In genomic region chr10:88270871-88271713, GRCh38 we compare ENCODE assay signal across 8 cellular contexts.
DNase-seq lines count a peak whose midpoint lies in the region; ATAC-seq and TF ChIP-seq lines count a peak whose summit lies in the region.

No MANE protein-coding gene starts in this region.

- H3K27ac Mint-ChIP-seq in activated CD8-positive, alpha-beta memory T cell treated with anti-CD3 and anti-CD28 coated beads, Interleukin-2, amount 10 ng/mL, durations not matched to agents 7 days and 5 days, result peak overlapping the region; percentile 89

- H3K4me1 ChIP-seq in left ventricle myocardium inferior, result peaks cover 8% of the 10 kb centered on the region
- H3K4me1 ChIP-seq in stomach, result peaks cover 0 to 25% (median 0%) of the 10 kb centered on the region in 4 donors

- no peak for TF ChIP-seq EP300 in stomach (IDR thresholded peaks at IDR 0.05)

- H3K4me3 ChIP-seq in left ventricle myocardium inferior (no peak overlapping the region), stomach (no peak overlapping the region)

- peaks cover 54% of the 10 kb centered on the region for H3K4me1 Mint-ChIP-seq in activated CD8-positive, alpha-beta memory T cell treated with anti-CD3 and anti-CD28 coated beads, Interleukin-2, amount 10 ng/mL, durations not matched to agents 7 days and 5 days

- peak overlapping the region; percentile 61 for H3K27ac ChIP-seq in left ventricle myocardium inferior (replicated peaks)
- peak overlapping the region in 4 of 5 donors; percentile 25 to 59 (median 46) for H3K27ac ChIP-seq in stomach

- no peak for TF ChIP-seq POLR2A in stomach (IDR thresholded peaks at IDR 0.05)

- intact Hi-C loops in left ventricle myocardium inferior (cut with micrococcal nuclease) (no loop called here), stomach (cut with DNase I; ENCODE audit: low total_unique reads) (no loop called here)

- TF ChIP-seq CTCF in left ventricle myocardium inferior (IDR thresholded peaks at IDR 0.05; ENCODE audit: borderline replicate concordance), result no peak
- TF ChIP-seq CTCF in stomach (IDR thresholded peaks at IDR 0.05), result no peak

- H3K9me3 Mint-ChIP-seq in activated CD8-positive, alpha-beta memory T cell treated with anti-CD3 and anti-CD28 coated beads, Interleukin-2, amount 10 ng/mL, durations not matched to agents 7 days and 5 days (ENCODE audit: low read depth), result peaks cover 2% of the 10 kb centered on the region

- no peaks in the 10 kb centered on the region for H3K27me3 ChIP-seq in left ventricle myocardium inferior (ENCODE audit: low read depth)
- H3K27me3 ChIP-seq in stomach, result no peaks in the 10 kb centered on the region

- H3K36me3 Mint-ChIP-seq in activated CD8-positive, alpha-beta memory T cell treated with anti-CD3 and anti-CD28 coated beads, Interleukin-2, amount 10 ng/mL, durations not matched to agents 7 days and 5 days, result peaks cover 13% of the 10 kb centered on the region

- 47 to 68% (median 57%) methylated on average over 6 of the region's 6 CpGs for WGBS in stomach, 5 donors

- H3K4me3 Mint-ChIP-seq in activated CD8-positive, alpha-beta memory T cell treated with anti-CD3 and anti-CD28 coated beads, Interleukin-2, amount 10 ng/mL, durations not matched to agents 7 days and 5 days, result peak overlapping the region; percentile 33

- H3K9me3 ChIP-seq in left ventricle myocardium inferior (replicated peaks), result no peaks in the 10 kb centered on the region
- no peaks in the 10 kb centered on the region for H3K9me3 ChIP-seq in stomach

- CTCF ChIA-PET in activated CD8-positive, alpha-beta memory T cell treated with anti-CD3 and anti-CD28 coated beads, Interleukin-2, amount 10 ng/mL, durations not matched to agents 7 days and 5 days (lab: Charles Lee), result interaction anchor here (0.8 to 3.5 kb wide), 11 partner anchors 10 to 409 kb away, joined by 3 to 24 read pairs (median 3); no protein-coding TSS in a partner anchor

- peak; percentile 79 for ATAC-seq in GM19468 (IDR thresholded peaks at IDR 0.05; ENCODE audit: extremely low read depth, unreplicated experiment)
- peak; percentile 75 for ATAC-seq in HG03558 (IDR thresholded peaks at IDR 0.05; ENCODE audit: extremely low read depth, unreplicated experiment)
- ATAC-seq in activated CD8-positive, alpha-beta memory T cell treated with anti-CD3 and anti-CD28 coated beads, Interleukin-2, amount 10 ng/mL, durations not matched to agents 7 days and 5 days, result peak; percentile 91

- DNase-seq in EH (ENCODE audit: low read depth) (peak; percentile 84), left ventricle myocardium inferior (no peak), stomach (no peak), HK-2 (ENCODE audit: unreplicated experiment) (no peak), NCI-H2107 treated with DMSO at 0.1 percent for 48 hours (lab: John Stamatoyannopoulos, UW; ENCODE audit: unreplicated experiment) (no peak)
- DNase-seq in activated CD8-positive, alpha-beta memory T cell treated with anti-CD3 and anti-CD28 coated beads, Interleukin-2, amount 10 ng/mL, durations not matched to agents 7 days and 5 days, result peak; percentile 89

- H3K36me3 ChIP-seq in left ventricle myocardium inferior (no peaks in the 10 kb centered on the region), stomach (no peaks in the 10 kb centered on the region)

- H3K27me3 Mint-ChIP-seq in activated CD8-positive, alpha-beta memory T cell treated with anti-CD3 and anti-CD28 coated beads, Interleukin-2, amount 10 ng/mL, durations not matched to agents 7 days and 5 days, result peaks cover 2% of the 10 kb centered on the region

Comparison
In these comparisons a context has a peak if more than half of its experiments do, and no peak if none do; other contexts are left out.
1. DNase-seq: peak in EH (single experiment) and activated CD8-positive, alpha-beta memory T cell treated with anti-CD3 and anti-CD28 coated beads, Interleukin-2, amount 10 ng/mL, durations not matched to agents 7 days and 5 days (single experiment); none in left ventricle myocardium inferior (single experiment), stomach (single experiment), HK-2 (single experiment) and NCI-H2107 treated with DMSO at 0.1 percent for 48 hours (single experiment).
2. Peak in every context shown above with its lines, with median percentiles within 50 percentile points of each other: ATAC-seq.